In genomic region chr5:97888439-97888838, GRCh38 we compare ENCODE assay signal across 12 cellular contexts.
DNase-seq lines count a peak whose midpoint lies in the region; ATAC-seq and TF ChIP-seq lines count a peak whose summit lies in the region.
"Had no signal": no experiment of that assay in that cellular context is flagged by ENCODE, and none has a peak within 500 bp of the region (broad histone marks: within the 10 kb centered on the region; RNA-seq: fewer than 3 reads in every experiment).

No MANE protein-coding gene starts in this region.

- CTCF ChIA-PET in PC-3 (lab: Charles Lee), result no interaction called here

- H3K9me3 ChIP-seq in PC-3 (ENCODE audit: low read length) (no peaks in the 10 kb centered on the region), psoas muscle (no peaks in the 10 kb centered on the region)

- H3K4me1 ChIP-seq in PC-3 (ENCODE audit: insufficient read depth, low read length) (no peaks in the 10 kb centered on the region), psoas muscle (no peaks in the 10 kb centered on the region)
- H3K4me1 ChIP-seq: neural progenitor cell had no signal

- H3K9me3 Mint-ChIP-seq in activated T-helper 17 cell treated with anti-CD3 and anti-CD28 coated beads, Interleukin-2, amount 50 U/mL, for 72 hours, result no peaks in the 10 kb centered on the region
- H3K9me3 Mint-ChIP-seq: activated T-helper 2 cell treated with anti-CD3 and anti-CD28 coated beads, Interferon-gamma antibody, Interleukin-2, Interleukin-4, amounts not matched to agents 10 μg/mL and 5 μg/mL and 100 μg/mL, durations not matched to agents 14 hours and 24 hours and 36 hours had no signal

- H3K36me3 Mint-ChIP-seq in activated T-helper 17 cell treated with anti-CD3 and anti-CD28 coated beads, Interleukin-2, amount 50 U/mL, for 72 hours (ENCODE audit: low read depth), result no peaks in the 10 kb centered on the region
- H3K36me3 Mint-ChIP-seq: neural progenitor cell had no signal

- H2AFZ ChIP-seq in PC-3 (ENCODE audit: low read length), result no peak overlapping the region
- H2AFZ ChIP-seq: neural progenitor cell had no signal

- no peaks in the 10 kb centered on the region for H3K79me2 ChIP-seq in PC-3 (ENCODE audit: low read length)

- H3K27me3 ChIP-seq in PC-3 (ENCODE audit: low read length), result no peaks in the 10 kb centered on the region
- H3K27me3 ChIP-seq in psoas muscle (ENCODE audit: insufficient read depth in 3 of 3, low read length in 2 of 3), result no peaks in the 10 kb centered on the region
- H3K27me3 ChIP-seq: neural progenitor cell had no signal

- no TSS peak for BruUV-seq in PC-3 (replicated peaks; lab: Mats Ljungman, UMichigan)

- no peaks in the 10 kb centered on the region for H3K4me1 Mint-ChIP-seq in activated T-helper 17 cell treated with anti-CD3 and anti-CD28 coated beads, Interleukin-2, amount 50 U/mL, for 72 hours

- H3K36me3 ChIP-seq in PC-3 (ENCODE audit: low read depth, low read length), result no peaks in the 10 kb centered on the region
- H3K36me3 ChIP-seq in psoas muscle (ENCODE audit: insufficient read depth in 1 of 2, low read depth in 1 of 2), result no peaks in the 10 kb centered on the region
- H3K36me3 ChIP-seq: neural progenitor cell, WERI-Rb-1 had no signal

- H3K9me2 ChIP-seq in PC-3 (replicated peaks; ENCODE audit: low read length), result no peaks in the 10 kb centered on the region

- TF ChIP-seq CTCF in PC-3 (conservative IDR thresholded peaks at IDR 0.05; ENCODE audit: low read depth, low read length) (no peak), psoas muscle (IDR thresholded peaks at IDR 0.05) (no peak)

- intact Hi-C loops in PC-3 (cut with micrococcal nuclease) (no loop called here), psoas muscle (cut with DNase I) (no loop called here)

- 55 to 61% (median 56%) methylated on average over 2 of the region's 2 CpGs for WGBS in psoas muscle, 3 donors

- H3F3A ChIP-seq in PC-3 (ENCODE audit: low read length, unreplicated experiment), result no peaks in the 10 kb centered on the region

- no peak overlapping the region for H3K4me2 ChIP-seq in PC-3 (ENCODE audit: low read length)
- H3K4me2 ChIP-seq: neural progenitor cell had no signal

- H4K20me1 ChIP-seq in PC-3 (ENCODE audit: low read length), result no peaks in the 10 kb centered on the region

- peak; percentile 97 for ATAC-seq in GM18868 (IDR thresholded peaks at IDR 0.05; ENCODE audit: unreplicated experiment)
- peak; percentile 96 for ATAC-seq in GM21381 (IDR thresholded peaks at IDR 0.05; ENCODE audit: unreplicated experiment)
- ATAC-seq in HG02981 (IDR thresholded peaks at IDR 0.05; ENCODE audit: unreplicated experiment), result peak; percentile 97
- peak; percentile 96 for ATAC-seq in activated T-helper 17 cell treated with anti-CD3 and anti-CD28 coated beads, Interleukin-2, amount 50 U/mL, for 72 hours (replicated peaks)
- no peak for ATAC-seq in PC-3
- ATAC-seq in psoas muscle, result no peak

- no peaks in the 10 kb centered on the region for H3K27me3 Mint-ChIP-seq in activated T-helper 17 cell treated with anti-CD3 and anti-CD28 coated beads, Interleukin-2, amount 50 U/mL, for 72 hours

- no peak overlapping the region for H3K27ac ChIP-seq in PC-3 (ENCODE audit: low read length)
- H3K27ac ChIP-seq in psoas muscle, result no peak overlapping the region
- H3K27ac ChIP-seq: neural progenitor cell, WERI-Rb-1 had no signal

- DNase-seq in PC-3 (no peak), psoas muscle (no peak), 8988T (no peak)
- DNase-seq: IMR-90, NCI-H2081, WERI-Rb-1 had no signal

- no peak overlapping the region for H3K4me3 Mint-ChIP-seq in activated T-helper 17 cell treated with anti-CD3 and anti-CD28 coated beads, Interleukin-2, amount 50 U/mL, for 72 hours
- H3K4me3 Mint-ChIP-seq: neural progenitor cell had no signal

- H3K27ac Mint-ChIP-seq in activated T-helper 17 cell treated with anti-CD3 and anti-CD28 coated beads, Interleukin-2, amount 50 U/mL, for 72 hours, result no peak overlapping the region
- H3K27ac Mint-ChIP-seq: activated T-helper 2 cell treated with anti-CD3 and anti-CD28 coated beads, Interferon-gamma antibody, Interleukin-2, Interleukin-4, amounts not matched to agents 10 μg/mL and 5 μg/mL and 100 μg/mL, durations not matched to agents 14 hours and 24 hours and 36 hours; neural progenitor cell had no signal

- H3K4me3 ChIP-seq in PC-3 (ENCODE audit: low read length), result no peak overlapping the region
- H3K4me3 ChIP-seq in psoas muscle, result no peak overlapping the region
- H3K4me3 ChIP-seq: neural progenitor cell had no signal

- POLR2A ChIA-PET in PC-3 (lab: Charles Lee; ENCODE audit: unreplicated experiment), result interaction anchor here (0.9 kb wide), 1 partner anchor 43 kb away, joined by 28 read pairs; no protein-coding TSS in a partner anchor

- H3K9ac ChIP-seq in PC-3 (ENCODE audit: low read length), result no peak overlapping the region
- H3K9ac ChIP-seq: neural progenitor cell had no signal

Comparison
In these comparisons a context has a peak if more than half of its experiments do, and no peak if none do; other contexts are left out.
1. ATAC-seq: peak in GM18868 (single experiment), GM21381 (single experiment), HG02981 (single experiment) and activated T-helper 17 cell treated with anti-CD3 and anti-CD28 coated beads, Interleukin-2, amount 50 U/mL, for 72 hours (single experiment); none in PC-3 (single experiment) and psoas muscle (0 of 4).